Comparison of ENCODE assay signal across 13 cellular contexts in genomic region chr1:15958788-15959187, GRCh38. TPM values are rescaled to one million over a fixed set of nuclear protein-coding genes. Genes with fewer than 3 reads are reported as not detected.
A peak's percentile ranks its signal among the peaks of the same experiment; 100 is the strongest.
DNase-seq lines count a peak whose midpoint lies in the region; ATAC-seq and TF ChIP-seq lines count a peak whose summit lies in the region.
"Had no signal": no experiment of that assay in that cellular context is flagged by ENCODE, and none has a peak within 500 bp of the region (broad histone marks: within the 10 kb centered on the region; RNA-seq: fewer than 3 reads in every experiment).

No MANE protein-coding gene starts in this region.

- H3K36me3 Mint-ChIP-seq in activated T-cell treated with anti-CD3 and anti-CD28 coated beads, Interleukin-2, amount 50 U/mL, for 72 hours (ENCODE audit: insufficient read depth in 2 of 2) = peaks cover 3 to 8% of the 10 kb centered on the region in 2 donors

- no peaks in the 10 kb centered on the region for H3K27me3 ChIP-seq in esophagus muscularis mucosa
- H3K27me3 ChIP-seq: SJSA1, stomach had no signal

- ATAC-seq in activated T-cell treated with anti-CD3 and anti-CD28 coated beads, Interleukin-2, amount 50 U/mL, for 72 hours (replicated peaks in 1 of 2) = peak in 1 of 2 donors; percentile 11
- ATAC-seq in SK-N-SH treated with all-trans-retinoic acid at 6 μM for 48 hours (peak; percentile 12; the same call in 2 of the 3 replicates), GM21515 (IDR thresholded peaks at IDR 0.05; ENCODE audit: unreplicated experiment) (no peak)
- no peak for ATAC-seq in stimulated activated naive CD8-positive, alpha-beta T cell treated with anti-CD3 and anti-CD28 coated beads, Interleukin-15, Interleukin-2, amounts not matched to agents 100 U/mL and 50 U/mL, for 24 hours
- ATAC-seq: left cardiac atrium had no signal

- peaks cover 34 to 77% (median 69%) of the 10 kb centered on the region in 4 donors for H3K4me1 ChIP-seq in esophagus muscularis mucosa

- peak overlapping the region; percentile 3 to 40 (median 23) for H3K27ac ChIP-seq in esophagus muscularis mucosa (replicated peaks in 1 of 4)
- H3K27ac ChIP-seq: SJSA1 had no signal

- intact Hi-C loops in esophagus muscularis mucosa (cut with DNase I) = no loop called here

- TF ChIP-seq CTCF in esophagus muscularis mucosa (IDR thresholded peaks at IDR 0.05) = peak in 1 of 3 experiments; percentile 30

- TF ChIP-seq EP300 in esophagus muscularis mucosa (IDR thresholded peaks at IDR 0.05) = no peak

- H3K9me3 Mint-ChIP-seq in activated T-cell treated with anti-CD3 and anti-CD28 coated beads, Interleukin-2, amount 50 U/mL, for 72 hours = no peaks in the 10 kb centered on the region

- H3K27me3 Mint-ChIP-seq in activated T-cell treated with anti-CD3 and anti-CD28 coated beads, Interleukin-2, amount 50 U/mL, for 72 hours (ENCODE audit: low read depth) = no peaks in the 10 kb centered on the region

- H3K4me3 Mint-ChIP-seq in activated T-cell treated with anti-CD3 and anti-CD28 coated beads, Interleukin-2, amount 50 U/mL, for 72 hours = peak overlapping the region; percentile 57 to 74

- H3K27ac Mint-ChIP-seq in activated T-cell treated with anti-CD3 and anti-CD28 coated beads, Interleukin-2, amount 50 U/mL, for 72 hours = peak overlapping the region; percentile 94

- DNase-seq in activated T-cell treated with anti-CD3 and anti-CD28 coated beads, Interleukin-2, amount 50 U/mL, for 72 hours = no peak
- DNase-seq in activated T-cell treated with anti-CD3 and anti-CD28 coated beads, Interleukin-2, amount 50 U/mL, for 48 hours = no peak
- DNase-seq in esophagus muscularis mucosa (ENCODE audit: extremely low spot score) = no peak
- peak; percentile 23 for DNase-seq in stimulated activated naive CD8-positive, alpha-beta T cell treated with anti-CD3 and anti-CD28 coated beads, Interleukin-15, Interleukin-2, amounts not matched to agents 100 U/mL and 50 U/mL, for 24 hours
- no peak for DNase-seq in stimulated activated CD4-positive, alpha-beta T cell treated with anti-CD3 and anti-CD28 coated beads, Interleukin-15, amount 100 ng/mL, for 24 hours
- no peak for DNase-seq in NCI-H748 (lab: John Stamatoyannopoulos, UW; ENCODE audit: unreplicated experiment)
- DNase-seq: left cardiac atrium, NCI-H446, occipital lobe, stomach had no signal

- H3K4me1 Mint-ChIP-seq in activated T-cell treated with anti-CD3 and anti-CD28 coated beads, Interleukin-2, amount 50 U/mL, for 72 hours (ENCODE audit: low read depth) = peaks cover 98% of the 10 kb centered on the region

- no peaks in the 10 kb centered on the region for H3K9me3 ChIP-seq in esophagus muscularis mucosa
- H3K9me3 ChIP-seq: SJSA1, stomach had no signal

- H3K4me3 ChIP-seq in esophagus muscularis mucosa = no peak overlapping the region
- H3K4me3 ChIP-seq: SJSA1, stomach had no signal

- TF ChIP-seq POLR2A in esophagus muscularis mucosa (IDR thresholded peaks at IDR 0.05; ENCODE audit: low read depth) = no peak

- H3K36me3 ChIP-seq in esophagus muscularis mucosa = peaks cover 0 to 5% (median 2%) of the 10 kb centered on the region in 4 donors

TF ChIP-seq in SK-N-SH treated with all-trans-retinoic acid at 6 μM for 48 hours, 23 proteins besides CTCF, POLR2A, EP300 and RAD21:
- no peak for TF ChIP-seq PPARA (CRISPR knock-in tag; IDR thresholded peaks at IDR 0.05; ENCODE audit: borderline replicate concordance)
- TF ChIP-seq CSDC2 (CRISPR knock-in tag; IDR thresholded peaks at IDR 0.05) = no peak
- no peak for TF ChIP-seq ESRRG (CRISPR knock-in tag; IDR thresholded peaks at IDR 0.05)
- TF ChIP-seq PATZ1 (CRISPR knock-in tag; IDR thresholded peaks at IDR 0.05; ENCODE audit: borderline replicate concordance) = no peak
- no peak for TF ChIP-seq POU6F1 (CRISPR knock-in tag; IDR thresholded peaks at IDR 0.05; ENCODE audit: borderline replicate concordance, low read depth)

RNA-seq across cellular contexts. Expression of gene ZBTB17, which starts 17.1 kb away (rescaled TPM):
- total RNA-seq in activated T-cell treated with anti-CD3 and anti-CD28 coated beads, Interleukin-2, amount 50 U/mL, for 72 hours = 10 to 100 TPM; 76.0 to 84.1 TPM
- 10 to 100 TPM; 29.5 to 40.8 (median 34.6) TPM for total RNA-seq in esophagus muscularis mucosa

RNA-seq across cellular contexts. Expression of gene SRARP, which starts 45.2 kb away (rescaled TPM):
- not detected for total RNA-seq in activated T-cell treated with anti-CD3 and anti-CD28 coated beads, Interleukin-2, amount 50 U/mL, for 72 hours
- not detected for total RNA-seq in esophagus muscularis mucosa
- total RNA-seq: SJSA1, stomach had no signal

RNA-seq across cellular contexts. Expression of gene HSPB7, which starts 59.1 kb away (rescaled TPM):
- total RNA-seq in activated T-cell treated with anti-CD3 and anti-CD28 coated beads, Interleukin-2, amount 50 U/mL, for 72 hours = not detected
- total RNA-seq in esophagus muscularis mucosa = 100 to 1,000 TPM; 111 to 408 (median 279) TPM
- total RNA-seq: occipital lobe, SJSA1 had no signal

Comparison
In these comparisons a context has a peak if more than half of its experiments do, and no peak if none do; other contexts are left out.
1. RNA of gene HSPB7, which starts 59.1 kb away (total RNA-seq): 111 to 408 TPM in esophagus muscularis mucosa; not detected in activated T-cell treated with anti-CD3 and anti-CD28 coated beads, Interleukin-2, amount 50 U/mL, for 72 hours; every median in the first group is over 100 times any median in the second.